15 cellular contexts compared by ENCODE assay signal in genomic region chr4:75849459-75849858, GRCh38. TPM values are rescaled to one million over a fixed set of nuclear protein-coding genes. Genes with fewer than 3 reads are reported as not detected.
DNase-seq lines count a peak whose midpoint lies in the region; ATAC-seq and TF ChIP-seq lines count a peak whose summit lies in the region.
"Had no signal": no experiment of that assay in that cellular context is flagged by ENCODE, and none has a peak within 500 bp of the region (broad histone marks: within the 10 kb centered on the region; RNA-seq: fewer than 3 reads in every experiment).

No MANE protein-coding gene starts in this region.

- peak; percentile 35 for ATAC-seq in stimulated activated naive CD8-positive, alpha-beta T cell treated with anti-CD3 and anti-CD28 coated beads, Interleukin-15, amount 100 ng/mL, for 72 hours
- no peak for ATAC-seq in stimulated activated naive CD8-positive, alpha-beta T cell treated with anti-CD3 and anti-CD28 coated beads, Interleukin-15, Interleukin-2, amounts not matched to agents 100 U/mL and 50 U/mL, for 24 hours
- ATAC-seq in HG02759 (IDR thresholded peaks at IDR 0.05; ENCODE audit: unreplicated experiment): no peak
- ATAC-seq: left ventricle myocardium superior had no signal

- H3K27ac Mint-ChIP-seq in stimulated activated naive CD8-positive, alpha-beta T cell treated with anti-CD3 and anti-CD28 coated beads, Interleukin-15, amount 100 ng/mL, for 72 hours: peak overlapping the region in 1 of 2 donors; percentile 75
- peak overlapping the region; percentile 86 for H3K27ac Mint-ChIP-seq in endothelial cell (ENCODE audit: unreplicated experiment)
- H3K27ac Mint-ChIP-seq: activated naive CD8-positive, alpha-beta T cell treated with anti-CD3 and anti-CD28 coated beads, Interleukin-2, amount 10 ng/mL, durations not matched to agents 7 days and 5 days had no signal

- no peaks in the 10 kb centered on the region for H3K9me3 Mint-ChIP-seq in stimulated activated naive CD8-positive, alpha-beta T cell treated with anti-CD3 and anti-CD28 coated beads, Interleukin-15, amount 100 ng/mL, for 72 hours
- H3K9me3 Mint-ChIP-seq in endothelial cell (ENCODE audit: unreplicated experiment): no peaks in the 10 kb centered on the region
- H3K9me3 Mint-ChIP-seq: activated naive CD8-positive, alpha-beta T cell treated with anti-CD3 and anti-CD28 coated beads, Interleukin-2, amount 10 ng/mL, durations not matched to agents 7 days and 5 days had no signal

- TF ChIP-seq CTCF in endothelial cell (IDR thresholded peaks at IDR 0.05; ENCODE audit: unreplicated experiment): no peak

- peaks cover 7% of the 10 kb centered on the region for H3K27me3 Mint-ChIP-seq in stimulated activated naive CD8-positive, alpha-beta T cell treated with anti-CD3 and anti-CD28 coated beads, Interleukin-15, amount 100 ng/mL, for 72 hours
- H3K27me3 Mint-ChIP-seq in endothelial cell (ENCODE audit: unreplicated experiment): peaks cover 5% of the 10 kb centered on the region

- peaks cover 16% of the 10 kb centered on the region for H3K4me1 Mint-ChIP-seq in stimulated activated naive CD8-positive, alpha-beta T cell treated with anti-CD3 and anti-CD28 coated beads, Interleukin-15, amount 100 ng/mL, for 72 hours
- peaks cover 13% of the 10 kb centered on the region for H3K4me1 Mint-ChIP-seq in endothelial cell (ENCODE audit: unreplicated experiment)

- DNase-seq in stimulated activated naive CD8-positive, alpha-beta T cell treated with anti-CD3 and anti-CD28 coated beads, Interleukin-15, amount 100 ng/mL, for 72 hours: no peak
- DNase-seq in stimulated activated naive CD8-positive, alpha-beta T cell treated with anti-CD3 and anti-CD28 coated beads, Interleukin-15, Interleukin-2, amounts not matched to agents 100 U/mL and 50 U/mL, for 24 hours: no peak
- DNase-seq in SK-MEL-5 (ENCODE audit: low read depth, low spot score): peak; percentile 22
- DNase-seq in endothelial cell (ENCODE audit: low spot score): peak; percentile 50
- no peak for DNase-seq in anterior cingulate cortex (lab: John Stamatoyannopoulos, UW)
- no peak for DNase-seq in germinal center (ENCODE audit: low spot score)
- no peak for DNase-seq in inferior parietal cortex (ENCODE audit: extremely low spot score)
- DNase-seq: activated naive CD8-positive, alpha-beta T cell treated with anti-CD3 and anti-CD28 coated beads, Interleukin-2, amount 10 ng/mL, durations not matched to agents 7 days and 5 days; left ventricle myocardium superior; NCI-H1417; NCI-H526 treated with DMSO at 0.1 percent for 48 hours; ovary had no signal

- H3K36me3 Mint-ChIP-seq in endothelial cell (ENCODE audit: low read depth, unreplicated experiment): no peaks in the 10 kb centered on the region
- H3K36me3 Mint-ChIP-seq: activated naive CD8-positive, alpha-beta T cell treated with anti-CD3 and anti-CD28 coated beads, Interleukin-2, amount 10 ng/mL, durations not matched to agents 7 days and 5 days had no signal

- H3K4me3 Mint-ChIP-seq in stimulated activated naive CD8-positive, alpha-beta T cell treated with anti-CD3 and anti-CD28 coated beads, Interleukin-15, amount 100 ng/mL, for 72 hours: no peak overlapping the region
- no peak overlapping the region for H3K4me3 Mint-ChIP-seq in endothelial cell (ENCODE audit: unreplicated experiment)
- H3K4me3 Mint-ChIP-seq: activated naive CD8-positive, alpha-beta T cell treated with anti-CD3 and anti-CD28 coated beads, Interleukin-2, amount 10 ng/mL, durations not matched to agents 7 days and 5 days had no signal

- in situ Hi-C loops in SK-MEL-5 (cut with HindIII; ENCODE audit: low pct_unique_long_range_greater_than_20kb, low sequenced_read_pairs): no loop called here

RNA-seq across cellular contexts. Expression of gene PPEF2, which starts 52.8 kb away (rescaled TPM):
- total RNA-seq in SK-MEL-5 (2014; rRNA removed; shearing (Covaris generic)): not detected in 2 replicates
- not detected in 2 replicates for polyA plus RNA-seq in SK-MEL-5 (2015; cell fraction: cytosol; rRNA removed)
- not detected in 2 replicates for polyA plus RNA-seq in SK-MEL-5 (2015; cell fraction: nucleus; rRNA removed)
- total RNA-seq in endothelial cell (ENCODE audit: unreplicated experiment): not detected
- total RNA-seq: activated CD8-positive, alpha-beta memory T cell treated with anti-CD3 and anti-CD28 coated beads for 36 hours; glomerular endothelial cell; left ventricle myocardium superior; ovary had no signal
- polyA plus RNA-seq: ovary had no signal

Comparison
In these comparisons a context has a peak if more than half of its experiments do, and no peak if none do; other contexts are left out.
1. DNase-seq: peak in SK-MEL-5 (single experiment) and endothelial cell (single experiment); none in stimulated activated naive CD8-positive, alpha-beta T cell treated with anti-CD3 and anti-CD28 coated beads, Interleukin-15, amount 100 ng/mL, for 72 hours (0 of 2), stimulated activated naive CD8-positive, alpha-beta T cell treated with anti-CD3 and anti-CD28 coated beads, Interleukin-15, Interleukin-2, amounts not matched to agents 100 U/mL and 50 U/mL, for 24 hours (single experiment), anterior cingulate cortex (0 of 58), germinal center (single experiment) and inferior parietal cortex (single experiment).